Comparison of ENCODE assay signal across 8 cellular contexts in the genomic region with DNA sequence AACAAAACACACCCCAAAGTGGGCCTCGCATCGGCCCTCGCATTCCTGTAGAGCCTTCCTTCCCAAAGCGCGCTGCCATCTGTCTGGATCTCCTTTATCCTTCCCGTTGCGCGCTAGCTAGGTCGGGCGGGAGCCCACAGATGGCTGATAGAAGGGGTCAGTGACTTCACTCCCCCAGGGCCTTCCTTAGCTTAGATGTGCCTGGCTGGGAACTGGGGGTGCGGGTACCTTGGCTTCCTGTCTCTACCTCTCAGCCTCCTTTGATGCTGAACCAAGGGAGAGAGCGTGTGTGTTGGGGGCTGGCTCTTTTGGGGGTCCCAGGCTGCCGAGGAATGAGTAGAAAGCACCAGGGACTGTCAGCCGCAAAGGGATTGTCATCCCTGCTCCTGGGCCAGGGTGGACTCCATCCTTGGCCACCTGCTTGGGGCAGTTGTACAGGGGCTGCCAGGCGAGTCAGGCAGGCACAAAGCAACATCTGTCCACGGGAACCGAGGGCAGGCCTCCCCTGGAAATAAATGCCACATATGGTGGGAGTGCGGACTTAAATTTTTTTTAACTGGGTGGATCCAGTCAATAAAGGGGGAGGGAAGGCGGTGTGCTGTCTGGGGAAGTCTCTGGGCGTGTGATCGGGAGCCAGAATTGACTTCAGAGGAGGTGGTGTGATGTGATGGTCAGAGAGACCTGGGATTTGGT. TPM values are rescaled to one million over a fixed set of nuclear protein-coding genes. Genes with fewer than 3 reads are reported as not detected.
DNase-seq lines count a peak whose midpoint lies in the region; ATAC-seq, FAIRE-seq and TF ChIP-seq lines count a peak whose summit lies in the region.

No MANE protein-coding gene starts in this region.

- peaks cover 48% of the 10 kb centered on the region for H3K4me1 ChIP-seq in HUES64 (ENCODE audit: insufficient read depth, low read length)
- H3K4me1 ChIP-seq in right atrium auricular region, result peaks cover 0 to 52% of the 10 kb centered on the region in 2 donors
- H3K4me1 ChIP-seq in small intestine (ENCODE audit: control insufficient read depth in 2 of 2, insufficient read depth in 1 of 2, low read depth in 1 of 2, low read length in 1 of 2), result peaks cover 6 to 23% of the 10 kb centered on the region in 2 donors

- DNase-seq in activated T-cell treated with anti-CD3 and anti-CD28 coated beads, Interleukin-2, amount 50 U/mL, for 48 hours, result peak; percentile 45 to 50
- DNase-seq in right atrium auricular region (ENCODE audit: low spot score), result no peak
- no peak for DNase-seq in small intestine
- DNase-seq in RCC 7860 (ENCODE audit: low spot score), result no peak
- no peak for DNase-seq in DMS53 treated with DMSO at 0.1 percent for 48 hours (lab: John Stamatoyannopoulos, UW; ENCODE audit: unreplicated experiment)
- DNase-seq in NK-92 (lab: John Stamatoyannopoulos, UW; ENCODE audit: unreplicated experiment), result no peak

- peak overlapping the region; percentile 81 for H3K9ac ChIP-seq in HUES64 (ENCODE audit: low read depth, low read length)

- no peak for ATAC-seq in HG03460 (IDR thresholded peaks at IDR 0.05; ENCODE audit: unreplicated experiment)

- TF ChIP-seq CTCF in right atrium auricular region (IDR thresholded peaks at IDR 0.05), result no peak

- H3K36me3 ChIP-seq in HUES64 (ENCODE audit: insufficient read depth, low read length) (no peaks in the 10 kb centered on the region), right atrium auricular region (peaks cover 6% of the 10 kb centered on the region), small intestine (ENCODE audit: control insufficient read depth in 2 of 2, insufficient read depth in 2 of 2, low read length in 2 of 2) (peaks cover 0 to 2% of the 10 kb centered on the region in 2 donors)

- peak overlapping the region; percentile 81 for H3K4me3 ChIP-seq in HUES64 (ENCODE audit: low read length)
- H3K4me3 ChIP-seq in right atrium auricular region, result peak overlapping the region; percentile 87 to 90
- peak overlapping the region; percentile 85 to 94 for H3K4me3 ChIP-seq in small intestine (ENCODE audit: low read depth in 1 of 2, low read length in 2 of 2)

- FAIRE-seq in small intestine (lab: Jason Lieb, UNC), result no peak
- FAIRE-seq in RCC 7860 (lab: Jason Lieb, UNC), result no peak

- H3K27ac ChIP-seq in HUES64 (ENCODE audit: low read depth, low read length), result no peak overlapping the region
- peak overlapping the region; percentile 91 to 96 for H3K27ac ChIP-seq in right atrium auricular region
- H3K27ac ChIP-seq in small intestine (ENCODE audit: low read depth in 1 of 2, low read length in 1 of 2), result peak overlapping the region; percentile 89 to 94

- 8% methylated on average over 21 of the region's 21 CpGs for WGBS in HUES64
- WGBS in small intestine, 3 donors, result 4 to 19% (median 16%) methylated on average over 21 of the region's 21 CpGs

- peaks cover 28% of the 10 kb centered on the region for H3K27me3 ChIP-seq in HUES64 (ENCODE audit: insufficient read depth, low read length)
- H3K27me3 ChIP-seq in right atrium auricular region, result no peaks in the 10 kb centered on the region
- H3K27me3 ChIP-seq in small intestine (ENCODE audit: control insufficient read depth in 2 of 2, insufficient read depth in 2 of 2, low read length in 2 of 2), result no peaks in the 10 kb centered on the region

- H3K9me3 ChIP-seq in HUES64 (ENCODE audit: insufficient read depth, low read depth, low read length) (no peaks in the 10 kb centered on the region), right atrium auricular region (no peaks in the 10 kb centered on the region), small intestine (ENCODE audit: control insufficient read depth, low read depth) (no peaks in the 10 kb centered on the region)

RNA-seq across cellular contexts. Expression of a gene that starts 1.9 kb away (rescaled TPM):
- 10.1 TPM for polyA plus RNA-seq in HUES64 (2013, experiment 1 of 2)
- polyA plus RNA-seq in HUES64 (2013, experiment 2 of 2), result 14.0 TPM
- 10 to 100 TPM; 20.8 to 37.8 TPM for total RNA-seq in right atrium auricular region
- 10 to 100 TPM; 11.6 to 17.0 (median 12.1) TPM for polyA plus RNA-seq in small intestine

Comparison
In these comparisons a context has a peak if more than half of its experiments do, and no peak if none do; other contexts are left out.
1. DNase-seq: peak in activated T-cell treated with anti-CD3 and anti-CD28 coated beads, Interleukin-2, amount 50 U/mL, for 48 hours (2 of 2); none in right atrium auricular region (single experiment), small intestine (single experiment), RCC 7860 (single experiment), DMS53 treated with DMSO at 0.1 percent for 48 hours (single experiment) and NK-92 (single experiment).
2. Peak in every context shown above with its lines, with median percentiles within 50 percentile points of each other: H3K4me3 ChIP-seq.